ENCODE assay signal across 33 cellular contexts in genomic region chr10:100759331-100759730, GRCh38. TPM values are rescaled to one million over a fixed set of nuclear protein-coding genes. Genes with fewer than 3 reads are reported as not detected.
DNase-seq lines count a peak whose midpoint lies in the region; ATAC-seq and TF ChIP-seq lines count a peak whose summit lies in the region.
"Had no signal": no experiment of that assay in that cellular context is flagged by ENCODE, and none has a peak within 500 bp of the region (broad histone marks: within the 10 kb centered on the region; RNA-seq: fewer than 3 reads in every experiment).

No MANE protein-coding gene starts in this region.

- intact Hi-C loops in heart right ventricle (cut with DNase I) = no loop called here

- H4K20me1 ChIP-seq in Loucy (ENCODE audit: insufficient read depth, low read length, poor library complexity, severe bottlenecking) = no peaks in the 10 kb centered on the region
- H4K20me1 ChIP-seq in neural progenitor cell (ENCODE audit: low read depth) = peaks cover 39% of the 10 kb centered on the region

- DNase-seq in BE2C = no peak
- DNase-seq in islet precursor cell = peak; percentile 65
- DNase-seq in neural progenitor cell (ENCODE audit: low spot score) = peak; percentile 36
- DNase-seq in stimulated activated CD8-positive, alpha-beta memory T cell treated with anti-CD3 and anti-CD28 coated beads, Interleukin-4, amount 100 ng/mL, for 48 hours = no peak
- no peak for DNase-seq in stimulated activated CD4-positive, alpha-beta T cell treated with anti-CD3 and anti-CD28 coated beads, Interleukin-1b, Interleukin-23, amount 100 ng/mL, for 48 hours
- DNase-seq in heart right ventricle = no peak
- DNase-seq: activated CD4-positive, alpha-beta T cell treated with anti-CD3 and anti-CD28 coated beads, Interleukin-2, amount 50 U/mL, for 1 hour; activated naive CD4-positive, alpha-beta T cell treated with anti-CD3 and anti-CD28 coated beads for 36 hours; adrenal gland; AML-193; brain microvascular endothelial cell; CD4-positive, alpha-beta memory T cell; DMS 273 treated with DMSO at 0.1 percent for 48 hours; dorsolateral prefrontal cortex; EL; lower lobe of right lung; NCI-H1694; NCI-H2171 treated with DMSO at 0.1 percent for 48 hours; NCI-H524; PC-9; right cardiac atrium; SHP77 treated with DMSO at 0.1 percent for 48 hours; stimulated activated naive CD8-positive, alpha-beta T cell treated with anti-CD3 and anti-CD28 coated beads, Interleukin-15, Interleukin-2, amounts not matched to agents 100 U/mL and 50 U/mL, for 24 hours; SW 1271; T1000 had no signal

- peak; percentile 27; the same call in 1 of the 2 replicates for TF ChIP-seq CTCF in BE2C (IDR thresholded peaks at IDR 0.05; ENCODE audit: low read depth, low read length)
- peak; percentile 12; the same call in 1 of the 2 replicates for TF ChIP-seq CTCF in Loucy (conservative IDR thresholded peaks at IDR 0.05; ENCODE audit: low read length)
- TF ChIP-seq CTCF in neural progenitor cell (IDR thresholded peaks at IDR 0.05) = no peak
- no peak for TF ChIP-seq CTCF in heart right ventricle (IDR thresholded peaks at IDR 0.05)

- H3K27ac Mint-ChIP-seq in neural progenitor cell = no peak overlapping the region
- H3K27ac Mint-ChIP-seq: activated naive CD4-positive, alpha-beta T cell treated with anti-CD3 and anti-CD28 coated beads for 36 hours had no signal

- H3K4me1 Mint-ChIP-seq in neural progenitor cell = peaks cover 3% of the 10 kb centered on the region
- H3K4me1 Mint-ChIP-seq: CD4-positive, alpha-beta memory T cell had no signal

- peaks cover 32% of the 10 kb centered on the region for H3K27me3 ChIP-seq in BE2C
- no peaks in the 10 kb centered on the region for H3K27me3 ChIP-seq in Loucy (ENCODE audit: insufficient read depth, low read length, poor library complexity, severe bottlenecking)
- peaks cover 100% of the 10 kb centered on the region for H3K27me3 ChIP-seq in neural progenitor cell
- H3K27me3 ChIP-seq in heart right ventricle = peaks cover 4 to 98% (median 96%) of the 10 kb centered on the region in 7 donors

- H3K27ac ChIP-seq in neural progenitor cell = no peak overlapping the region
- no peak overlapping the region for H3K27ac ChIP-seq in heart right ventricle
- H3K27ac ChIP-seq: adrenal gland, brain microvascular endothelial cell, dorsolateral prefrontal cortex, KMS-11, lower lobe of right lung, parathyroid adenoma, PC-9, thoracic aorta had no signal

- peaks cover 53% of the 10 kb centered on the region for H3K27me3 Mint-ChIP-seq in neural progenitor cell (ENCODE audit: insufficient read depth, low read depth)

- H3K4me3 ChIP-seq in BE2C (ENCODE audit: low read depth, low read length) (no peak overlapping the region), Loucy (ENCODE audit: low read length, poor library complexity, severe bottlenecking) (no peak overlapping the region), neural progenitor cell (no peak overlapping the region), heart right ventricle (no peak overlapping the region)
- H3K4me3 ChIP-seq: adrenal gland, dorsolateral prefrontal cortex, HAP-1, lower lobe of right lung, PC-9, thoracic aorta had no signal

- peaks cover 2% of the 10 kb centered on the region for H3K9me3 Mint-ChIP-seq in neural progenitor cell
- H3K9me3 Mint-ChIP-seq: activated naive CD4-positive, alpha-beta T cell treated with anti-CD3 and anti-CD28 coated beads for 36 hours had no signal

- H3K36me3 ChIP-seq in BE2C = no peaks in the 10 kb centered on the region
- no peaks in the 10 kb centered on the region for H3K36me3 ChIP-seq in Loucy (ENCODE audit: insufficient read depth, low read length)
- no peaks in the 10 kb centered on the region for H3K36me3 ChIP-seq in neural progenitor cell
- no peaks in the 10 kb centered on the region for H3K36me3 ChIP-seq in heart right ventricle
- H3K36me3 ChIP-seq: adrenal gland, brain microvascular endothelial cell, HAP-1, lower lobe of right lung, thoracic aorta had no signal

- no peaks in the 10 kb centered on the region for H3F3A ChIP-seq in Loucy (ENCODE audit: low read depth)
- H3F3A ChIP-seq in neural progenitor cell (ENCODE audit: low read depth) = no peaks in the 10 kb centered on the region

- no peak for ATAC-seq in GM19351 (IDR thresholded peaks at IDR 0.05; ENCODE audit: unreplicated experiment)
- no peak for ATAC-seq in heart right ventricle
- ATAC-seq: lower lobe of right lung; right cardiac atrium; stimulated activated naive CD8-positive, alpha-beta T cell treated with anti-CD3 and anti-CD28 coated beads, Interleukin-15, Interleukin-2, amounts not matched to agents 100 U/mL and 50 U/mL, for 24 hours had no signal

- H3K9me3 ChIP-seq in BE2C (no peaks in the 10 kb centered on the region), Loucy (ENCODE audit: insufficient read depth, low read depth, low read length) (no peaks in the 10 kb centered on the region), neural progenitor cell (ENCODE audit: low read depth) (no peaks in the 10 kb centered on the region), heart right ventricle (no peaks in the 10 kb centered on the region)
- H3K9me3 ChIP-seq: adrenal gland, HAP-1, lower lobe of right lung, thoracic aorta had no signal

- H3K4me3 Mint-ChIP-seq in neural progenitor cell = no peak overlapping the region
- H3K4me3 Mint-ChIP-seq: activated naive CD4-positive, alpha-beta T cell treated with anti-CD3 and anti-CD28 coated beads for 36 hours; CD4-positive, alpha-beta memory T cell had no signal

- H3K4me1 ChIP-seq in BE2C (no peaks in the 10 kb centered on the region), Loucy (ENCODE audit: insufficient read depth, low read length, poor library complexity, severe bottlenecking) (peaks cover 23% of the 10 kb centered on the region), neural progenitor cell (no peaks in the 10 kb centered on the region), heart right ventricle (no peaks in the 10 kb centered on the region)
- H3K4me1 ChIP-seq: adrenal gland, HAP-1, lower lobe of right lung, parathyroid adenoma had no signal

- H3K9me2 ChIP-seq in Loucy (replicated peaks; ENCODE audit: low read depth, low read length) = no peaks in the 10 kb centered on the region

- H2AFZ ChIP-seq in Loucy (ENCODE audit: low read length) (no peak overlapping the region), neural progenitor cell (replicated peaks) (no peak overlapping the region)
- H2AFZ ChIP-seq: parathyroid adenoma, PC-9 had no signal

- H3K9ac ChIP-seq in Loucy (ENCODE audit: low read depth, low read length, poor library complexity, severe bottlenecking) (no peak overlapping the region), neural progenitor cell (no peak overlapping the region)
- H3K9ac ChIP-seq: KMS-11, parathyroid adenoma had no signal

- H3K4me2 ChIP-seq in Loucy (ENCODE audit: low read depth, low read length, poor library complexity, severe bottlenecking) (no peak overlapping the region), neural progenitor cell (no peak overlapping the region)
- H3K4me2 ChIP-seq: KMS-11, PC-9 had no signal

- H3K36me3 Mint-ChIP-seq in neural progenitor cell = no peaks in the 10 kb centered on the region

- H3K79me2 ChIP-seq in Loucy (ENCODE audit: insufficient read depth, low read length) (no peaks in the 10 kb centered on the region), neural progenitor cell (ENCODE audit: low read depth) (no peaks in the 10 kb centered on the region)
- H3K79me2 ChIP-seq: parathyroid adenoma had no signal

- WGBS in heart right ventricle, 2 donors = 41 to 45% methylated on average over 4 of the region's 4 CpGs

RNA-seq across cellular contexts. Expression of gene PAX2, which starts 13.9 kb away (rescaled TPM):
- polyA plus RNA-seq in BE2C (2012; ENCODE audit: insufficient read depth, insufficient read length, low read depth) = not detected
- total RNA-seq in neural progenitor cell (ENCODE audit: low replicate concordance) (0.06 and 0.34 TPM in 2 replicates), heart right ventricle (not detected)
- not detected for polyA plus RNA-seq in heart right ventricle
- total RNA-seq: activated naive CD4-positive, alpha-beta T cell treated with anti-CD3 and anti-CD28 coated beads for 36 hours; CD4-positive, alpha-beta memory T cell; endothelial cell of umbilical vein; lower lobe of right lung; PC-9; right cardiac atrium; thoracic aorta had no signal
- polyA plus RNA-seq: CD4-positive, alpha-beta memory T cell; endothelial cell of umbilical vein; neural cell; right cardiac atrium had no signal

Comparison
In these comparisons a context has a peak if more than half of its experiments do, and no peak if none do; other contexts are left out.
1. DNase-seq: peak in islet precursor cell (single experiment) and neural progenitor cell (single experiment); none in BE2C (single experiment), stimulated activated CD8-positive, alpha-beta memory T cell treated with anti-CD3 and anti-CD28 coated beads, Interleukin-4, amount 100 ng/mL, for 48 hours (single experiment), stimulated activated CD4-positive, alpha-beta T cell treated with anti-CD3 and anti-CD28 coated beads, Interleukin-1b, Interleukin-23, amount 100 ng/mL, for 48 hours (single experiment) and heart right ventricle (0 of 2).
2. CTCF ChIP-seq: peak in BE2C (single experiment) and Loucy (single experiment); none in neural progenitor cell (single experiment) and heart right ventricle (0 of 9).